Comparison of ENCODE assay signal across 12 cellular contexts in genomic region chr2:181174880-181175590, GRCh38.
DNase-seq lines count a peak whose midpoint lies in the region; ATAC-seq and TF ChIP-seq lines count a peak whose summit lies in the region.
"Had no signal": no experiment of that assay in that cellular context is flagged by ENCODE, and none has a peak within 500 bp of the region (broad histone marks: within the 10 kb centered on the region; RNA-seq: fewer than 3 reads in every experiment).

No MANE protein-coding gene starts in this region.

- H3K9me3 Mint-ChIP-seq in CD4-positive, CD25-positive, alpha-beta regulatory T cell = peaks cover 0 to 5% (median 0%) of the 10 kb centered on the region in 7 donors

- no peaks in the 10 kb centered on the region for H3K36me3 ChIP-seq in CD4-positive, CD25-positive, alpha-beta regulatory T cell (ENCODE audit: control insufficient read depth, insufficient read depth, low read length)
- H3K36me3 ChIP-seq in lower lobe of right lung = no peaks in the 10 kb centered on the region

- peaks cover 8 to 49% (median 12%) of the 10 kb centered on the region in 4 donors for H3K4me1 Mint-ChIP-seq in CD4-positive, CD25-positive, alpha-beta regulatory T cell

- DNase-seq in CD4-positive, CD25-positive, alpha-beta regulatory T cell = no peak
- DNase-seq in GM20000 (ENCODE audit: low spot score) (peak; percentile 16), NCI-H82 (lab: John Stamatoyannopoulos, UW) (peak; percentile 47), fibroblast of mammary gland (ENCODE audit: low read depth) (peak; percentile 31), Right ventricle myocardium superior (no peak), lower lobe of right lung (no peak)
- DNase-seq: activated CD4-positive, alpha-beta T cell treated with anti-CD3 and anti-CD28 coated beads for 1 hour; C1 segment of cervical spinal cord; left cardiac atrium; NCI-H1694 had no signal

- no peak overlapping the region for H3K4me3 Mint-ChIP-seq in CD4-positive, CD25-positive, alpha-beta regulatory T cell

- peak overlapping the region; percentile 2 for H3K4me3 ChIP-seq in CD4-positive, CD25-positive, alpha-beta regulatory T cell (ENCODE audit: low read depth, low read length)
- H3K4me3 ChIP-seq in fibroblast of mammary gland (ENCODE audit: control insufficient read depth, low read depth, low read length) (no peak overlapping the region), lower lobe of right lung (no peak overlapping the region)

- H3K27ac Mint-ChIP-seq in CD4-positive, CD25-positive, alpha-beta regulatory T cell = peak overlapping the region in 2 of 3 donors; percentile 32 to 37

- no peaks in the 10 kb centered on the region for H3K27me3 ChIP-seq in CD4-positive, CD25-positive, alpha-beta regulatory T cell (ENCODE audit: control insufficient read depth, insufficient read depth, low read length)
- no peaks in the 10 kb centered on the region for H3K27me3 ChIP-seq in lower lobe of right lung (ENCODE audit: low read depth)

- H3K27ac ChIP-seq in CD4-positive, CD25-positive, alpha-beta regulatory T cell (ENCODE audit: insufficient read depth, low read length, poor library complexity, severe bottlenecking) = peak overlapping the region; percentile 33
- H3K27ac ChIP-seq in lower lobe of right lung = no peak overlapping the region

- no peaks in the 10 kb centered on the region for H3K36me3 Mint-ChIP-seq in CD4-positive, CD25-positive, alpha-beta regulatory T cell

- H3K27me3 Mint-ChIP-seq in CD4-positive, CD25-positive, alpha-beta regulatory T cell = no peaks in the 10 kb centered on the region

- no peak for TF ChIP-seq CTCF in GM20000 (IDR thresholded peaks at IDR 0.05; ENCODE audit: extremely low read depth, missing control alignments)
- TF ChIP-seq CTCF in fibroblast of mammary gland (conservative IDR thresholded peaks at IDR 0.05; ENCODE audit: control insufficient read depth, insufficient read depth, low read depth, low read length) = no peak
- no peak for TF ChIP-seq CTCF in lower lobe of right lung (IDR thresholded peaks at IDR 0.05)

- ATAC-seq in CD4-positive, CD25-positive, alpha-beta regulatory T cell (ENCODE audit: low read depth in 2 of 2) = no peak
- ATAC-seq in GM21528 (IDR thresholded peaks at IDR 0.05; ENCODE audit: low FRiP score, unreplicated experiment) (no peak), Right ventricle myocardium superior (ENCODE audit: poor library complexity) (no peak), HG03159 (IDR thresholded peaks at IDR 0.05; ENCODE audit: unreplicated experiment) (no peak), lower lobe of right lung (no peak)
- ATAC-seq: left cardiac atrium had no signal

- intact Hi-C loops in Right ventricle myocardium superior (cut with DNase I) (no loop called here), lower lobe of right lung (cut with DNase I) (no loop called here)

- no peaks in the 10 kb centered on the region for H3K9me3 ChIP-seq in CD4-positive, CD25-positive, alpha-beta regulatory T cell (ENCODE audit: control insufficient read depth in 2 of 2, low read length in 2 of 2)
- no peaks in the 10 kb centered on the region for H3K9me3 ChIP-seq in lower lobe of right lung

- peaks cover 12% of the 10 kb centered on the region for H3K4me1 ChIP-seq in CD4-positive, CD25-positive, alpha-beta regulatory T cell (ENCODE audit: control insufficient read depth, insufficient read depth, low read length, poor library complexity, severe bottlenecking)
- no peaks in the 10 kb centered on the region for H3K4me1 ChIP-seq in lower lobe of right lung

Comparison
In these comparisons a context has a peak if more than half of its experiments do, and no peak if none do; other contexts are left out.
1. DNase-seq: peak in GM20000 (single experiment), NCI-H82 (single experiment) and fibroblast of mammary gland (single experiment); none in CD4-positive, CD25-positive, alpha-beta regulatory T cell (0 of 3), Right ventricle myocardium superior (single experiment) and lower lobe of right lung (single experiment).